13 cellular contexts compared by ENCODE assay signal in the genomic region with DNA sequence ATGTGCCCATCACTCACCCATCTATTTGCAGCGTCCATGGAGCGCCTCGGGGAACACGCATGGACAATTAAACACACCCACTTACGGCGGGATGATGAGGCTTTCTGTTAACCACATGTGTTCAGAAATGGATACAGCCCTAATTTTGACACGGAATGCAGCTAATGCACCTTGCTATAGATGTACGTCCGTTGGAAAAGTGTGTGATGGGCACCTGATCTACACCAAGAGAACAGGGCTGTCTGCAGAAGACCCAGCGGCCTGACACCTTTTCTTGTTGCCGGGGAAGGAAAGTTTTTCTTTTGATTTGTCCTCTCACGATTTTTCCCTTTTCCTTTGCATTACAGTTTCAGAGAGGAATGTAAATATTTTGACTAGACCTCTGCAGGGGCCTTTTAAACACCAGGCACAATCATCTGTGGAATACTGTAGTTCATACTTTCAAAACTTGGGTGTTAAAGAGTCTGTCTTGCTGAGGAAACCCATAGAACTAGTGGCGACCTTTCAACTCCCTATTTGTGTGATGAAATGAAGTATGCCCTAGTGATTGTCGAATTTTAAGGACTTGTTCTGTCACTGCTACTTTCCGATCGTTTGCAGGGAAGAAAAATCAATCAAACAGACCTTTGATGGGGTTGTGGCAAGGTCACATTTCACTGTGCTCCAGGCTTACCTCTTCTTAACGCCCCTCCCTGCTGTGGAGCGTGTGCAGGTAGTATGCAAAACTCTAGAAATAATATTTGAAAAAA. TPM values are rescaled to one million over a fixed set of nuclear protein-coding genes. Genes with fewer than 3 reads are reported as not detected.
DNase-seq lines count a peak whose midpoint lies in the region; ATAC-seq and TF ChIP-seq lines count a peak whose summit lies in the region.
"Had no signal": no experiment of that assay in that cellular context is flagged by ENCODE, and none has a peak within 500 bp of the region (broad histone marks: within the 10 kb centered on the region; RNA-seq: fewer than 3 reads in every experiment).

No MANE protein-coding gene starts in this region.

- H2BK12ac ChIP-seq in H9 (ENCODE audit: insufficient read length, low read depth, low read length) = no peak overlapping the region

- no peak overlapping the region for H3K18ac ChIP-seq in H9 (ENCODE audit: insufficient read length, low read depth, low read length)

- H3K4me1 ChIP-seq in SK-N-SH (ENCODE audit: control insufficient read depth in 1 of 2, insufficient read depth in 2 of 2, low read depth in 1 of 2, low read length in 1 of 2) = no peaks in the 10 kb centered on the region
- no peaks in the 10 kb centered on the region; the same call in 1 of the 2 replicates for H3K4me1 ChIP-seq in H9 (ENCODE audit: insufficient read depth, low read length)
- H3K4me1 ChIP-seq in ectodermal cell (ENCODE audit: control insufficient read depth, insufficient read depth, low read length) = peaks cover 14% of the 10 kb centered on the region
- peaks cover 59% of the 10 kb centered on the region for H3K4me1 ChIP-seq in neural progenitor cell

- TF ChIP-seq EP300 in SK-N-SH (IDR thresholded peaks at IDR 0.05; ENCODE audit: borderline replicate concordance in 1 of 2, low read depth in 1 of 2, low read length in 1 of 2) = no peak

- H3K9me3 ChIP-seq in SK-N-SH (no peaks in the 10 kb centered on the region), H9 (ENCODE audit: control insufficient read depth, low read depth, low read length) (no peaks in the 10 kb centered on the region), ectodermal cell (ENCODE audit: control insufficient read depth, low read length) (no peaks in the 10 kb centered on the region), neural progenitor cell (ENCODE audit: low read depth) (no peaks in the 10 kb centered on the region)
- H3K9me3 ChIP-seq: vagina had no signal

- H3K4me3 ChIP-seq in SK-N-SH (ENCODE audit: low read depth in 2 of 2, low read length in 1 of 2) (no peak overlapping the region), ectodermal cell (ENCODE audit: insufficient read depth, low read depth, low read length) (peak overlapping the region; percentile 25), neural progenitor cell (peak overlapping the region; percentile 50)

- no peak overlapping the region for H3K27ac ChIP-seq in SK-N-SH (ENCODE audit: low read depth in 2 of 2, low read length in 1 of 2)
- no peak overlapping the region for H3K27ac ChIP-seq in H9 (ENCODE audit: insufficient read length, low read depth, low read length)
- H3K27ac ChIP-seq in ectodermal cell (ENCODE audit: insufficient read depth, low read depth, low read length, poor library complexity, severe bottlenecking) = no peak overlapping the region
- H3K27ac ChIP-seq in neural progenitor cell = no peak overlapping the region
- H3K27ac ChIP-seq: HL-60, vagina had no signal

- H2BK20ac ChIP-seq in H9 (ENCODE audit: low read depth, low read length, poor library complexity, severe bottlenecking) = no peak overlapping the region

- H3K9me3 Mint-ChIP-seq in H9 (no peaks in the 10 kb centered on the region; a peak in 1 of 5 replicates), neural progenitor cell (peaks cover 4% of the 10 kb centered on the region)

- no peak overlapping the region for H2BK120ac ChIP-seq in H9 (ENCODE audit: low read depth, low read length, poor library complexity, severe bottlenecking)

- H3K36me3 Mint-ChIP-seq in H9 (ENCODE audit: insufficient read depth in 1 of 3, low read depth in 3 of 3) = no peaks in the 10 kb centered on the region
- H3K36me3 Mint-ChIP-seq in neural progenitor cell = no peaks in the 10 kb centered on the region

- H2BK5ac ChIP-seq in H9 (ENCODE audit: insufficient read length, low read length) = no peak overlapping the region

- no peak overlapping the region for H3K14ac ChIP-seq in H9 (ENCODE audit: insufficient read depth, low read length)

- H3K23me2 ChIP-seq in H9 (ENCODE audit: insufficient read length, low read depth, low read length, poor library complexity, severe bottlenecking) = peaks cover 10% of the 10 kb centered on the region

- no peak overlapping the region for H4K8ac ChIP-seq in H9 (replicated peaks; ENCODE audit: insufficient read length, low read depth, low read length)

- no peak overlapping the region for H3K4ac ChIP-seq in H9 (ENCODE audit: low read depth, low read length)

- H3K4me1 Mint-ChIP-seq in H9 = peaks cover 40 to 59% of the 10 kb centered on the region in 2 experiments
- H3K4me1 Mint-ChIP-seq in neural progenitor cell = peaks cover 32% of the 10 kb centered on the region

- intact Hi-C loops in posterior cingulate gyrus (cut with DNase I) = no loop called here

- no peak overlapping the region for H2AK5ac ChIP-seq in H9 (ENCODE audit: insufficient read length, low read length)

- in situ Hi-C loops in ACHN (cut with HindIII; ENCODE audit: low pct_ligation_motif_present, low pct_unique_long_range_greater_than_20kb, low sequenced_read_pairs) = no loop called here

- H3K4me2 ChIP-seq in SK-N-SH (0 out of 2 replicates have a peak overlapping the region, but pooled peaks have one; percentile 23), H9 (ENCODE audit: insufficient read depth, insufficient read length, low read length) (peak overlapping the region; percentile 68), neural progenitor cell (peak overlapping the region; percentile 91)

- H4K91ac ChIP-seq in H9 (ENCODE audit: insufficient read length, low read depth, low read length) = no peak overlapping the region

- H3K79me1 ChIP-seq in H9 (ENCODE audit: insufficient read depth, low read depth, low read length, poor library complexity, severe bottlenecking) = no peaks in the 10 kb centered on the region

- POLR2A ChIA-PET in SK-N-SH (lab: Yijun Ruan, JAX) = no interaction called here

- no peak overlapping the region for H3T11ph ChIP-seq in H9 (ENCODE audit: low read length)

- no peaks in the 10 kb centered on the region for H4K20me1 ChIP-seq in SK-N-SH (ENCODE audit: insufficient read depth)
- peaks cover 3% of the 10 kb centered on the region for H4K20me1 ChIP-seq in H9 (ENCODE audit: control insufficient read depth, insufficient read depth, insufficient read length)
- H4K20me1 ChIP-seq in neural progenitor cell (ENCODE audit: low read depth) = peaks cover 9% of the 10 kb centered on the region

- CTCF ChIA-PET in SK-N-SH (lab: Yijun Ruan, JAX) = no interaction called here

- peaks cover 78% of the 10 kb centered on the region for H3K27me3 Mint-ChIP-seq in H9 (ENCODE audit: low read depth)
- H3K27me3 Mint-ChIP-seq in neural progenitor cell (ENCODE audit: insufficient read depth, low read depth) = peaks cover 61% of the 10 kb centered on the region

- H3K4me3 Mint-ChIP-seq in H9 (peak overlapping the region; percentile 50 to 77), neural progenitor cell (peak overlapping the region; percentile 83)

- H4K5ac ChIP-seq in H9 (ENCODE audit: insufficient read length, low read depth, low read length) = no peak overlapping the region

- H3K9ac ChIP-seq in SK-N-SH = no peak overlapping the region
- no peak overlapping the region for H3K9ac ChIP-seq in H9 (ENCODE audit: extremely low read depth, insufficient read length, low read length)
- no peak overlapping the region for H3K9ac ChIP-seq in neural progenitor cell

- no peaks in the 10 kb centered on the region for H3K79me2 ChIP-seq in SK-N-SH (ENCODE audit: insufficient read depth)
- H3K79me2 ChIP-seq in H9 (ENCODE audit: insufficient read depth, low read length) = peaks cover 1% of the 10 kb centered on the region; the same call in 1 of the 2 replicates
- H3K79me2 ChIP-seq in neural progenitor cell (ENCODE audit: low read depth) = no peaks in the 10 kb centered on the region

- H3K56ac ChIP-seq in H9 (ENCODE audit: insufficient read length, low read depth, low read length) = no peak overlapping the region

- WGBS in SK-N-SH (ENCODE audit: low lambda C conversion rate) = 9% methylated on average over 18 of the region's 18 CpGs
- WGBS in H9 (ENCODE audit: extremely low coverage, insufficient read length, low lambda C conversion rate) = no CpG with 5 or more reads among the region's 18 CpGs
- WGBS in ectodermal cell, 2 experiments = 4 to 5% methylated on average over 16 to 18 of the region's 18 CpGs

- no peaks in the 10 kb centered on the region for H3K36me3 ChIP-seq in SK-N-SH (replicated peaks in 1 of 2; ENCODE audit: control insufficient read depth in 1 of 2, insufficient read depth in 2 of 2, low read length in 1 of 2)
- H3K36me3 ChIP-seq in ectodermal cell (ENCODE audit: control insufficient read depth, insufficient read depth, low read length) = no peaks in the 10 kb centered on the region
- H3K36me3 ChIP-seq in neural progenitor cell = no peaks in the 10 kb centered on the region
- H3K36me3 ChIP-seq: vagina had no signal

- H3K9me2 ChIP-seq in SK-N-SH = no peaks in the 10 kb centered on the region

- H3K27me3 ChIP-seq in SK-N-SH (ENCODE audit: insufficient read depth) (peaks cover 92% of the 10 kb centered on the region), H9 (ENCODE audit: insufficient read depth, low read length) (peaks cover 45% of the 10 kb centered on the region), ectodermal cell (ENCODE audit: control insufficient read depth, insufficient read depth, low read length, poor library complexity, severe bottlenecking) (peaks cover 79% of the 10 kb centered on the region), neural progenitor cell (peaks cover 85% of the 10 kb centered on the region)

- ATAC-seq in SK-N-SH treated with all-trans-retinoic acid at 6 μM for 48 hours (no peak), HG03521 (IDR thresholded peaks at IDR 0.05; ENCODE audit: unreplicated experiment) (no peak)
- ATAC-seq: esophagus mucosa had no signal

- TF ChIP-seq CTCF in SK-N-SH (IDR thresholded peaks at IDR 0.05) = no peak
- TF ChIP-seq CTCF in H9 (conservative IDR thresholded peaks at IDR 0.05) = no peak
- no peak for TF ChIP-seq CTCF in neural progenitor cell (IDR thresholded peaks at IDR 0.05)

- H3K27ac Mint-ChIP-seq in H9 (no peak overlapping the region), neural progenitor cell (no peak overlapping the region)

- H3K23ac ChIP-seq in H9 (ENCODE audit: insufficient read length, low read depth, low read length) = no peak overlapping the region

- H2BK15ac ChIP-seq in H9 (ENCODE audit: low read depth, low read length) = no peak overlapping the region

- H2AFZ ChIP-seq in SK-N-SH (ENCODE audit: low read depth) (no peak overlapping the region), H9 (ENCODE audit: low read length) (no peak overlapping the region), neural progenitor cell (replicated peaks) (no peak overlapping the region)

- H3F3A ChIP-seq in SK-N-SH (replicated peaks; ENCODE audit: insufficient read depth) (no peaks in the 10 kb centered on the region), neural progenitor cell (ENCODE audit: low read depth) (peaks cover 52% of the 10 kb centered on the region)

- TF ChIP-seq RAD21 in SK-N-SH (IDR thresholded peaks at IDR 0.05; ENCODE audit: low read length) = no peak

- DNase-seq in SK-N-SH (no peak), H9 (no peak), neural progenitor cell (ENCODE audit: low spot score) (peak; percentile 32), ACHN (no peak), posterior cingulate gyrus (no peak)
- DNase-seq: NCI-H1105 treated with DMSO at 0.1 percent for 48 hours had no signal

RNA-seq across cellular contexts. Expression of gene PAX6, which starts 16.5 kb away (rescaled TPM):
- polyA plus RNA-seq in SK-N-SH (2012; rRNA removed) = not detected in 2 replicates
- polyA plus RNA-seq in SK-N-SH (2012; cell fraction: cytosol; rRNA removed) = not detected in 2 replicates
- not detected in 2 replicates for polyA plus RNA-seq in SK-N-SH (2012; cell fraction: nucleus; rRNA removed)
- total RNA-seq in H9 (2021) (0.11 TPM in 1 of 2 replicates, not detected in the other), neural progenitor cell (ENCODE audit: low replicate concordance) (190 and 215 TPM in 2 replicates)
- 114 TPM for polyA plus RNA-seq in ectodermal cell (2013, experiment 1 of 4)
- 182 TPM for polyA plus RNA-seq in ectodermal cell (2013, experiment 2 of 4)
- 124 TPM for polyA plus RNA-seq in ectodermal cell (2013, experiment 3 of 4)
- polyA plus RNA-seq in ectodermal cell (2013, experiment 4 of 4) = 170 TPM
- total RNA-seq: esophagus mucosa, liver, vagina had no signal
- polyA plus RNA-seq: liver had no signal

Comparison
In these comparisons a context has a peak if more than half of its experiments do, and no peak if none do; other contexts are left out.
1. H3K4me2 ChIP-seq: peak in every context shown above with its lines; median percentile 91 in neural progenitor cell; 68 in H9; 23 in SK-N-SH.
2. H3K4me3 ChIP-seq: peak in ectodermal cell (single experiment) and neural progenitor cell (single experiment); none in SK-N-SH (0 of 2).
3. RNA of gene PAX6, which starts 16.5 kb away (total RNA-seq): 190 to 215 TPM in neural progenitor cell; 0.11 TPM in H9; every median in the first group is over 100 times any median in the second.